In the genomic region with DNA sequence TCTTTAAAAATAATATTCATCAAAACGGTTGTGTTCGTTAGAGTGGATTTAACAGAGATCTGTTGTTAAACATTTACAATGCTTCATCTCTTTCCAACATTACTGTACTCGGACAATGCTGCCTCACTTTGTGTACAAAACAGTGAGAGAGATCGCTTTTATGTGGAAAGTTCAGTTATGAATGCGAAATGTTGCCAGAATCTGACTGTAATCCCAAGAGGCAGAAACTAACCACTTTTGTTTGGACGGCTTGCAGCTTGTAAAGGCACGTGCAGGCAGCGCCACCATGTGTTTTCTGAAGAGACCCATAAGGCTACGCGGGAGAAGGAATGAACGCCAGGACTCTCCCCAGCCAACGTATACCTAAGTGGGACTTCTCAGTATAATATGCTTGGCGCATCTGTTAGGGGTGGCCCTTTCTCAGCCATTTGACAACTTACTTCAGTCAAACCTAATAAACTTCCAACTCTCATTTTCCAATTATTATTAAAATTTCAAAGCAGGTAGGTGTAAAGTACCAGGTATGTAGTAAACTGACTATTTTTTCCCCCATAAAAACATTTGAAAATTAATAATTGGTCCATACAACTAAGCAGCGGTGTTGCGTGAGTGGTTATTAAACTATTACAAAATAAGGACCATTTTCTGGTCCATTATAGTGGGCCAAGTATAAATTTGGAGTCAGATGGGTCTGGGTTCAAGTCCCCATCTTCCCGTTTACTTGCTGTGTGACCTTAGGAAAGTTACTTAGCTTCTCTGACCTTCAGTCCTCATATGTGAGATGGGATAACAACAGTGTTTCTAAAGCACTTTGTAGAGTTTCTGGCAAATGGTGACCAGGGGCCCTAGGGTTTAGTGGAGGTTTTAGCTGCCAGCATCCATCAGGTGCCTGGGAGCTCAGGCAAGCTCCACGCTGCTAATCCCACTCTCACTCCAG, we compare ENCODE assay signal across 8 cellular contexts. TPM values are rescaled to one million over a fixed set of nuclear protein-coding genes. Genes with fewer than 3 reads are reported as not detected.
A peak's percentile ranks its signal among the peaks of the same experiment; 100 is the strongest.
DNase-seq lines count a peak whose midpoint lies in the region; ATAC-seq, FAIRE-seq and TF ChIP-seq lines count a peak whose summit lies in the region.

No MANE protein-coding gene starts in this region.

- H3K27ac ChIP-seq in A549 (no peak overlapping the region), colonic mucosa (no peak overlapping the region)

- no peaks in the 10 kb centered on the region for H3K27me3 ChIP-seq in colonic mucosa

- TF ChIP-seq CTCF in A549 (IDR thresholded peaks at IDR 0.05), result peak; percentile 65
- TF ChIP-seq CTCF in colonic mucosa (IDR thresholded peaks at IDR 0.05), result peak; percentile 68

- DNase-seq in A549 (ENCODE audit: low read depth in 1 of 2, low spot score in 1 of 2) (peak; percentile 51 to 78), NCI-H446 (lab: John Stamatoyannopoulos, UW) (peak; percentile 69 to 91), colonic mucosa (peak; percentile 81), left lobe of liver (ENCODE audit: low spot score) (peak; percentile 74)
- DNase-seq in activated CD4-positive, alpha-beta T cell treated with anti-CD3 and anti-CD28 coated beads for 4 hours, result peak; percentile 38 to 47
- DNase-seq in stimulated activated CD4-positive, alpha-beta T cell treated with anti-CD3 and anti-CD28 coated beads, Interleukin-4, amount 100 ng/mL, for 24 hours, result peak; percentile 57

- no peak for TF ChIP-seq EP300 in A549 (IDR thresholded peaks at IDR 0.05)

- WGBS in A549 (ENCODE audit: missing lambda C conversion rate), result 16% methylated on average over 17 of the region's 17 CpGs

- H3K9me3 ChIP-seq in A549, result peaks cover 2% of the 10 kb centered on the region; the same call in 2 of the 3 replicates
- H3K9me3 ChIP-seq in colonic mucosa, result no peaks in the 10 kb centered on the region

- TF ChIP-seq RAD21 in A549 (conservative IDR thresholded peaks at IDR 0.05 in 1 of 2, IDR thresholded peaks at IDR 0.05 in 1 of 2), result peak; percentile 83 to 84

- peak; percentile 92 to 96; a peak in 5 of 6 replicates for ATAC-seq in A549
- ATAC-seq in GM18499 (IDR thresholded peaks at IDR 0.05; ENCODE audit: insufficient read depth, unreplicated experiment), result peak; percentile 53
- ATAC-seq in HG03196 (IDR thresholded peaks at IDR 0.05; ENCODE audit: unreplicated experiment), result peak; percentile 52
- ATAC-seq in left lobe of liver, result peak; percentile 93

- no peak for FAIRE-seq in A549 (lab: Jason Lieb, UNC)

- H3K4me1 ChIP-seq in A549, result no peaks in the 10 kb centered on the region
- peaks cover 2% of the 10 kb centered on the region for H3K4me1 ChIP-seq in colonic mucosa

- H3K9ac ChIP-seq in colonic mucosa (ENCODE audit: low read depth in 2 of 2, low read length in 2 of 2), result no peak overlapping the region

- intact Hi-C loops in colonic mucosa (cut with DNase I), result loop anchor here (2.0 kb wide), 1 partner anchor 549 kb away; no protein-coding TSS in a partner anchor

- no peak overlapping the region for H3K4me3 ChIP-seq in A549
- no peak overlapping the region for H3K4me3 ChIP-seq in colonic mucosa

- no peak for TF ChIP-seq POLR2A in A549 (IDR thresholded peaks at IDR 0.05; ENCODE audit: low read length)

- H3K36me3 ChIP-seq in colonic mucosa, result no peaks in the 10 kb centered on the region

- peak overlapping the region; percentile 53 for H3K4me2 ChIP-seq in A549

- CTCF ChIA-PET in A549 (lab: Yijun Ruan, JAX), result interaction anchor here (0.8 to 7.9 kb wide), 13 partner anchors 10 to 555 kb away, joined by 3 to 116 read pairs (median 3); no protein-coding TSS in a partner anchor

- POLR2A ChIA-PET in A549 (lab: Yijun Ruan, JAX), result no interaction called here

TF ChIP-seq in A549, 52 proteins besides CTCF, POLR2A, EP300 and RAD21:
- no peak for TF ChIP-seq ESRRA (IDR thresholded peaks at IDR 0.05; ENCODE audit: borderline replicate concordance, low read length)
- TF ChIP-seq, protein P1, sequence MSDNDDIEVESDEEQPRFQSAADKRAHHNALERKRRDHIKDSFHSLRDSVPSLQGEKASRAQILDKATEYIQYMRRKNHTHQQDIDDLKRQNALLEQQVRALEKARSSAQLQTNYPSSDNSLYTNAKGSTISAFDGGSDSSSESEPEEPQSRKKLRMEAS (IDR thresholded peaks at IDR 0.05), result 0 out of 2 replicates have a peak, but pooled peaks have one; percentile 36
- no peak for TF ChIP-seq CHD4 (IDR thresholded peaks at IDR 0.05; ENCODE audit: borderline replicate concordance)
- TF ChIP-seq BHLHE40 (IDR thresholded peaks at IDR 0.05; ENCODE audit: low read depth, low read length), result peak; percentile 28; the same call in 1 of the 2 replicates
- peak; percentile 77 for TF ChIP-seq SMC3 (IDR thresholded peaks at IDR 0.05)
- TF ChIP-seq PHF8 (IDR thresholded peaks at IDR 0.05; ENCODE audit: borderline replicate concordance, low read depth), result no peak
- no peak for TF ChIP-seq NFE2L2 (conservative IDR thresholded peaks at IDR 0.05; ENCODE audit: low read length)
- no peak for TF ChIP-seq TFCP2L1 (CRISPR knock-in tag; IDR thresholded peaks at IDR 0.05)
- no peak for TF ChIP-seq HOXA7 (CRISPR knock-in tag; IDR thresholded peaks at IDR 0.05)
- TF ChIP-seq FOXS1 (CRISPR knock-in tag; IDR thresholded peaks at IDR 0.05), result no peak

RNA-seq across cellular contexts. Expression of gene NAPG, which starts 5.6 kb away (rescaled TPM):
- polyA plus RNA-seq in A549 (2011; rRNA removed) (18.3 and 22.1 TPM in 2 replicates), A549 (2017; fragmentation: RNase III; extraction: RNeasy Plus Mini Kit Qiagen cat#74134 plus additional on column Dnase treatment) (11.2 to 13.1 TPM (median 11.6 TPM) in 3 replicates)
- polyA plus RNA-seq in A549 (2012; cell fraction: cytosol; rRNA removed), result 4.8 and 4.9 TPM in 2 replicates
- polyA plus RNA-seq in A549 (2012; cell fraction: nucleus; rRNA removed), result 3.3 and 6.4 TPM in 2 replicates
- 8.4 and 11.9 TPM in 2 replicates for polyA minus RNA-seq in A549 (2011; rRNA and poly(A)+ RNA removed)
- total RNA-seq in colonic mucosa (10 to 100 TPM; 29.0 to 36.0 TPM), left lobe of liver (11.5 TPM)
